ENCODE assay signal across 9 cellular contexts in the genomic region with DNA sequence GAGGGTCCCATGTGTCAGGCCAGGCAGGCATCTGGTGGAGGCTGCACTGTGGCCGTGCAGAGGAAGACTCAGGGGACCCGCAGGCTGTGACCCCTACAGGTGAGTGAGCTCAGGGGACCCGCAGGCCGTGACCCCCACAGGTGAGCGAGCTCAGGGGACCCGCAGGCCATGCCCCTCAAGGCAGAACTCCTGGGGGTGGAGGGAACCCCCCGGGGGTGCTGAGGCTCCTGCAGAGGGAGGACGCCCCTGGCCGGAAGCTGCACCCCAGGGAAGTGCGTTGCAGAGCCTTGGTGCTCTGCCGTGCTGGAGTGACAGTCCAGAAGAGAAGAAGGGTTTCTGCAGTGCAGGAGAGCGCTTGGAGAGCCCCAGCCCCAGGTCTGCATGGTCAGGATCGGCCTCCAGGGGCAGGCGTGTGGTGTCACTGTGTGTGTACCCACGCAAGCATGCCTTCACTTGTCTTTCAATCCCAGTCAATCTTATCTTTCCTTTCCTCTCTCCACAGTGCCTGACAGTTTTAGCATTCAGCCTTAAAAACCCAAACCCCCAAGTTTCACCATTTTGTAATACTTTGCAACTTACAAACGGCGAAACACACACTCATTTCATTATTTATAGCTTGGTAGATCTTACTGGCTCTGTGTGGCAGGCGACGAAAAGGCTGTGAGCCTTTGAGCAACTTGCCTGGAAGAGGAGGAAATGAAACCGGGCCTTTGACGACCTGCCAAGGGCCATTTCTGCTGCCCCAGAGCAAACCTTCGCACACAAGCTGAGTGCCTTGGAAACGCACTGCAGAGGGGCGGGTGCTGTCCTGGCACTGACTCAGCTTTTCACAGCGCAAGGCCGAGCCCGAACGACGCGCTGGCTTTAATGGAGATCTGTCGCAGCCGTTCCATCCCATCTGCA.
A peak's percentile ranks its signal among the peaks of the same experiment; 100 is the strongest.
DNase-seq lines count a peak whose midpoint lies in the region; ATAC-seq and TF ChIP-seq lines count a peak whose summit lies in the region.
"Had no signal": no experiment of that assay in that cellular context is flagged by ENCODE, and none has a peak within 500 bp of the region (broad histone marks: within the 10 kb centered on the region; RNA-seq: fewer than 3 reads in every experiment).

No MANE protein-coding gene starts in this region.

- H3K9me3 ChIP-seq in GM23248 (ENCODE audit: low read depth) (no peaks in the 10 kb centered on the region), PC-3 (ENCODE audit: low read length) (no peaks in the 10 kb centered on the region), esophagus squamous epithelium (no peaks in the 10 kb centered on the region)

- H3K27me3 ChIP-seq in GM23248 (replicated peaks; ENCODE audit: insufficient read depth) (no peaks in the 10 kb centered on the region), PC-3 (ENCODE audit: low read length) (no peaks in the 10 kb centered on the region), esophagus squamous epithelium (no peaks in the 10 kb centered on the region)

- H3K27ac ChIP-seq in GM23248 = peak overlapping the region; percentile 37
- peak overlapping the region; percentile 50 for H3K27ac ChIP-seq in PC-3 (ENCODE audit: low read length)
- peak overlapping the region in 2 of 4 donors; percentile 2 to 36 for H3K27ac ChIP-seq in esophagus squamous epithelium
- H3K27ac ChIP-seq: HL-60 had no signal

- H3K9me2 ChIP-seq in GM23248 (ENCODE audit: insufficient read depth) = no peaks in the 10 kb centered on the region
- H3K9me2 ChIP-seq in PC-3 (replicated peaks; ENCODE audit: low read length) = no peaks in the 10 kb centered on the region

- H3K4me2 ChIP-seq in GM23248 (ENCODE audit: unreplicated experiment) = peak overlapping the region; percentile 78
- H3K4me2 ChIP-seq in PC-3 (ENCODE audit: low read length) = peak overlapping the region; percentile 79

- H3K4me1 ChIP-seq in GM23248 (ENCODE audit: insufficient read depth) (peaks cover 11% of the 10 kb centered on the region), PC-3 (ENCODE audit: insufficient read depth, low read length) (peaks cover 10% of the 10 kb centered on the region), esophagus squamous epithelium (peaks cover 11 to 26% (median 15%) of the 10 kb centered on the region in 3 donors)

- H3K79me2 ChIP-seq in GM23248 (ENCODE audit: insufficient read depth) (no peaks in the 10 kb centered on the region), PC-3 (ENCODE audit: low read length) (no peaks in the 10 kb centered on the region)

- peak overlapping the region; percentile 81 for H2AFZ ChIP-seq in GM23248
- peak overlapping the region; percentile 94 for H2AFZ ChIP-seq in PC-3 (ENCODE audit: low read length)

- H3F3A ChIP-seq in GM23248 (ENCODE audit: insufficient read depth) = 0 out of 2 replicates have a peak, but pooled peaks cover 4% of the 10 kb centered on the region
- H3F3A ChIP-seq in PC-3 (ENCODE audit: low read length, unreplicated experiment) = no peaks in the 10 kb centered on the region

- in situ Hi-C loops in GM23248 (cut with MboI) = loop anchor here (5.0 to 25.0 kb wide), 3 partner anchors 448 to 863 kb away; no protein-coding TSS in a partner anchor

- no peaks in the 10 kb centered on the region for H4K20me1 ChIP-seq in GM23248 (ENCODE audit: insufficient read depth)
- H4K20me1 ChIP-seq in PC-3 (ENCODE audit: low read length) = no peaks in the 10 kb centered on the region

- peak; percentile 76 for ATAC-seq in PC-3

- intact Hi-C loops in PC-3 (cut with micrococcal nuclease) = loop anchor here (1.0 to 10.0 kb wide), 7 partner anchors 103 to 853 kb away; partner anchors contain the start of genes AGPAT4 and MAP3K4
- intact Hi-C loops in esophagus squamous epithelium (cut with DNase I) = loop anchor here (5.0 kb wide), 2 partner anchors 223 to 443 kb away; no protein-coding TSS in a partner anchor

- POLR2A ChIA-PET in PC-3 (lab: Charles Lee; ENCODE audit: unreplicated experiment) = no interaction called here

- peak overlapping the region; percentile 66 for H3K4me3 ChIP-seq in GM23248
- H3K4me3 ChIP-seq in PC-3 (ENCODE audit: low read length) = peak overlapping the region; percentile 61; the same call in 1 of the 2 replicates
- peak overlapping the region in 2 of 4 donors; percentile 20 to 41 for H3K4me3 ChIP-seq in esophagus squamous epithelium

- CTCF ChIA-PET in PC-3 (lab: Charles Lee) = no interaction called here

- 14 to 17% methylated on average over 31 to 32 of the region's 32 CpGs for WGBS in GM23248 (ENCODE audit: low coverage in 1 of 2, low lambda C conversion rate in 2 of 2, missing lambda C conversion rate in 2 of 2), 2 experiments
- 25 to 32% methylated on average over 13 of the region's 32 CpGs for WGBS in esophagus squamous epithelium, 2 donors

- TF ChIP-seq POLR2A in esophagus squamous epithelium (IDR thresholded peaks at IDR 0.05) = no peak

- peak; percentile 88 for DNase-seq in GM23248
- peak; percentile 48 for DNase-seq in PC-3
- no peak for DNase-seq in esophagus squamous epithelium (lab: John Stamatoyannopoulos, UW)
- peak; percentile 78 for DNase-seq in pons (ENCODE audit: low spot score)
- DNase-seq in GM20000 (ENCODE audit: low spot score) = no peak
- DNase-seq in ecto neural progenitor cell (ENCODE audit: low spot score) = no peak
- no peak for DNase-seq in mesenteric fat pad (ENCODE audit: low spot score)
- no peak for DNase-seq in effector CD8-positive, alpha-beta T cell (lab: John Stamatoyannopoulos, UW)

- H3K9ac ChIP-seq in GM23248 (peak overlapping the region; percentile 57), PC-3 (ENCODE audit: low read length) (peak overlapping the region; percentile 30; the same call in 1 of the 2 replicates)

- TF ChIP-seq CTCF in PC-3 (conservative IDR thresholded peaks at IDR 0.05; ENCODE audit: low read depth, low read length) (peak; percentile 44; the same call in 1 of the 2 replicates), esophagus squamous epithelium (IDR thresholded peaks at IDR 0.05) (peak in 4 of 6 experiments; percentile 6 to 55 (median 22)), GM20000 (IDR thresholded peaks at IDR 0.05; ENCODE audit: extremely low read depth, missing control alignments) (no peak)

- no TSS peak for BruUV-seq in PC-3 (replicated peaks; lab: Mats Ljungman, UMichigan)

- H3K36me3 ChIP-seq in GM23248 (ENCODE audit: low read depth) (no peaks in the 10 kb centered on the region), PC-3 (ENCODE audit: low read depth, low read length) (no peaks in the 10 kb centered on the region; the same call in 1 of the 2 replicates), esophagus squamous epithelium (no peaks in the 10 kb centered on the region)

Comparison
In these comparisons a context has a peak if more than half of its experiments do, and no peak if none do; other contexts are left out.
1. DNase-seq: peak in GM23248 (single experiment), PC-3 (single experiment) and pons (single experiment); none in esophagus squamous epithelium (single experiment), GM20000 (single experiment), ecto neural progenitor cell (single experiment), mesenteric fat pad (single experiment) and effector CD8-positive, alpha-beta T cell (single experiment).